Comparison of ENCODE assay signal across 8 cellular contexts in genomic region chr2:20349457-20350034, GRCh38. TPM values are rescaled to one million over a fixed set of nuclear protein-coding genes. Genes with fewer than 3 reads are reported as not detected.
DNase-seq lines count a peak whose midpoint lies in the region; ATAC-seq and TF ChIP-seq lines count a peak whose summit lies in the region.

No MANE protein-coding gene starts in this region.

- H3K9me1 ChIP-seq in IMR-90 (ENCODE audit: insufficient read depth, low read length), result peaks cover 12% of the 10 kb centered on the region

- peak overlapping the region; percentile 97 for H2BK5ac ChIP-seq in IMR-90 (ENCODE audit: low read depth, low read length, poor library complexity, severe bottlenecking)

- H3K18ac ChIP-seq in IMR-90 (ENCODE audit: low read depth, low read length), result no peak overlapping the region

- no peak overlapping the region for H2AFZ ChIP-seq in IMR-90 (replicated peaks; ENCODE audit: low read length, poor library complexity)

- in situ Hi-C loops in ACHN (cut with HindIII; ENCODE audit: low pct_ligation_motif_present, low pct_unique_long_range_greater_than_20kb, low sequenced_read_pairs), result no loop called here
- in situ Hi-C loops in IMR-90 (cut with MboI; ENCODE audit: low sequenced_read_pairs), result no loop called here

- no peak for TF ChIP-seq CTCF in IMR-90 (conservative IDR thresholded peaks at IDR 0.05; ENCODE audit: low read depth, low read length)
- TF ChIP-seq CTCF in breast epithelium (IDR thresholded peaks at IDR 0.05), result no peak

- ATAC-seq in IMR-90 (ENCODE audit: low read depth) (no peak), HG03354 (IDR thresholded peaks at IDR 0.05; ENCODE audit: poor library complexity, severe bottlenecking, unreplicated experiment) (no peak), GM18861 (IDR thresholded peaks at IDR 0.05; ENCODE audit: unreplicated experiment) (no peak)

- no peak overlapping the region for H2BK20ac ChIP-seq in IMR-90 (ENCODE audit: low read depth, low read length)

- no peak overlapping the region for H2AK5ac ChIP-seq in IMR-90 (ENCODE audit: low read depth, low read length)

- peak overlapping the region; percentile 79 for H3K56ac ChIP-seq in IMR-90 (ENCODE audit: extremely low read depth, insufficient read depth, low read length)

- H3K9me3 ChIP-seq in IMR-90 (ENCODE audit: control insufficient read depth, insufficient read depth, low read length) (no peaks in the 10 kb centered on the region), breast epithelium (no peaks in the 10 kb centered on the region)

- intact Hi-C loops in IMR-90 (cut with micrococcal nuclease), result loop anchor here (1.0 kb wide), 1 partner anchor 23 kb away; no protein-coding TSS in a partner anchor
- intact Hi-C loops in breast epithelium (cut with DNase I; ENCODE audit: low total_unique reads), result no loop called here

- H3K9ac ChIP-seq in IMR-90 (ENCODE audit: low read depth, low read length), result peak overlapping the region; percentile 98

- H3K4ac ChIP-seq in IMR-90 (ENCODE audit: low read depth, low read length), result no peak overlapping the region

- dilution Hi-C loops in IMR-90 (cut with HindIII; ENCODE audit: low sequenced_read_pairs, unreplicated experiment), result no loop called here

- H3K4me3 ChIP-seq in IMR-90 (ENCODE audit: insufficient read depth, low read depth, low read length), result peak overlapping the region; percentile 99
- peak overlapping the region; percentile 80 to 93 (median 83) for H3K4me3 ChIP-seq in breast epithelium

- H3K4me2 ChIP-seq in IMR-90 (ENCODE audit: low read depth, low read length), result peak overlapping the region; percentile 75

- peak overlapping the region; percentile 98 for H3K27ac ChIP-seq in IMR-90 (ENCODE audit: insufficient read depth, low read length)
- peak overlapping the region; percentile 97 for H3K27ac ChIP-seq in breast epithelium
- H3K27ac ChIP-seq in substantia nigra (ENCODE audit: low read depth, low read length, poor library complexity, severe bottlenecking), result no peak overlapping the region

- no peak overlapping the region for H4K5ac ChIP-seq in IMR-90 (ENCODE audit: low read depth, low read length)

- TF ChIP-seq RAD21 in IMR-90 (IDR thresholded peaks at IDR 0.05; ENCODE audit: low read length), result no peak

- DNase-seq in ACHN (peak; percentile 25), IMR-90 (peak; percentile 27), breast epithelium (ENCODE audit: low spot score in 2 of 2) (no peak), midbrain (lab: John Stamatoyannopoulos, UW) (peak; percentile 6), NCI-H524 (lab: John Stamatoyannopoulos, UW) (no peak), substantia nigra (lab: John Stamatoyannopoulos, UW) (no peak)

- H2BK15ac ChIP-seq in IMR-90 (ENCODE audit: low read depth, low read length), result no peak overlapping the region

- H3K4me1 ChIP-seq in IMR-90 (ENCODE audit: control insufficient read depth, insufficient read depth, low read length) (peaks cover 10% of the 10 kb centered on the region), breast epithelium (peaks cover 0 to 11% of the 10 kb centered on the region in 2 donors)

- 0% methylated on average over 2 of the region's 7 CpGs; no CpG with 5 or more reads in 1 of the 2 experiments for WGBS in IMR-90 (ENCODE audit: extremely low coverage in 2 of 2, insufficient read length in 1 of 2), 2 experiments

- H3K36me3 ChIP-seq in IMR-90 (ENCODE audit: control insufficient read depth, insufficient read depth, low read length), result peaks cover 3% of the 10 kb centered on the region
- H3K36me3 ChIP-seq in breast epithelium, result no peaks in the 10 kb centered on the region

- H4K91ac ChIP-seq in IMR-90 (ENCODE audit: insufficient read depth, low read depth, low read length), result no peak overlapping the region

- no peak overlapping the region for H2BK120ac ChIP-seq in IMR-90 (ENCODE audit: low read depth, low read length)

- peaks cover 56% of the 10 kb centered on the region for H4K20me1 ChIP-seq in IMR-90 (ENCODE audit: insufficient read depth, low read length)

- no TSS peak for BruUV-seq in IMR-90 (replicated peaks; lab: Mats Ljungman, UMichigan)

- H2AK9ac ChIP-seq in IMR-90 (replicated peaks; ENCODE audit: low read depth, low read length, poor library complexity), result no peak overlapping the region

- H3K23ac ChIP-seq in IMR-90 (ENCODE audit: low read depth, low read length), result peak overlapping the region; percentile 98; the same call in 1 of the 2 replicates

- CTCF ChIA-PET in IMR-90 (lab: Yijun Ruan, JAX), result interaction anchor here (1.1 to 2.0 kb wide), 2 partner anchors 23 to 59 kb away, joined by 5 read pairs; no protein-coding TSS in a partner anchor

- H3K27me3 ChIP-seq in IMR-90 (ENCODE audit: control insufficient read depth, insufficient read depth, low read length) (no peaks in the 10 kb centered on the region), breast epithelium (no peaks in the 10 kb centered on the region)

- POLR2A ChIA-PET in IMR-90 (lab: Charles Lee; ENCODE audit: unreplicated experiment), result no interaction called here

- H3K14ac ChIP-seq in IMR-90 (replicated peaks; ENCODE audit: low read depth, low read length), result peak overlapping the region; percentile 97; the same call in 1 of the 2 replicates

- peaks cover 0 to 40% of the 10 kb centered on the region in 2 experiments; a peak in 3 of 4 replicates for H3K79me1 ChIP-seq in IMR-90 (ENCODE audit: low read depth in 1 of 2, low read length in 2 of 2)

- no peak overlapping the region for H4K8ac ChIP-seq in IMR-90 (ENCODE audit: low read depth in 2 of 2, low read length in 2 of 2)

- no peak for TF ChIP-seq POLR2A in IMR-90 (IDR thresholded peaks at IDR 0.05; ENCODE audit: low read depth, low read length)
- no peak for TF ChIP-seq POLR2A in breast epithelium (IDR thresholded peaks at IDR 0.05)

TF ChIP-seq in IMR-90, 13 proteins besides CTCF, POLR2A, EP300 and RAD21:
- TF ChIP-seq USF2 (IDR thresholded peaks at IDR 0.05; ENCODE audit: low read depth, low read length) (peak; percentile 50), SMC3 (IDR thresholded peaks at IDR 0.05; ENCODE audit: low read depth, low read length) (no peak)

RNA-seq across cellular contexts. Expression of gene PUM2, which starts 1.1 kb away (rescaled TPM):
- total RNA-seq in IMR-90 (2012; rRNA removed), result 35.6 and 38.4 TPM in 2 replicates
- polyA plus RNA-seq in IMR-90 (2012; rRNA removed), result 16.4 and 18.8 TPM in 2 replicates
- 4.5 and 6.3 TPM in 2 replicates for polyA plus RNA-seq in IMR-90 (2012; cell fraction: cytosol; rRNA removed)
- 8.0 and 28.7 TPM in 2 replicates for polyA plus RNA-seq in IMR-90 (2012; cell fraction: nucleus; rRNA removed; ENCODE audit: low replicate concordance)
- 10 to 100 TPM; 69.3 to 94.0 (median 92.8) TPM for total RNA-seq in breast epithelium

Comparison
In these comparisons a context has a peak if more than half of its experiments do, and no peak if none do; other contexts are left out.
1. DNase-seq: peak in ACHN (single experiment), IMR-90 (single experiment) and midbrain (single experiment); none in breast epithelium (0 of 2), NCI-H524 (0 of 2) and substantia nigra (0 of 49).